Comparison of ENCODE assay signal across 8 cellular contexts in genomic region chr1:9539165-9539828, GRCh38. TPM values are rescaled to one million over a fixed set of nuclear protein-coding genes. Genes with fewer than 3 reads are reported as not detected.
DNase-seq lines count a peak whose midpoint lies in the region; ATAC-seq and TF ChIP-seq lines count a peak whose summit lies in the region.

TSS of gene SLC25A33 (plus strand) at chr1:9539465. CDS start at chr1:9539692, 227 bp downstream.

- H3K27ac Mint-ChIP-seq in activated naive CD8-positive, alpha-beta T cell treated with anti-CD3 and anti-CD28 coated beads for 36 hours: peak within 1 kb of the TSS; percentile 83

- H3K27ac ChIP-seq in ovary: peak within 1 kb of the TSS; percentile 82 to 83
- peak within 1 kb of the TSS; percentile 82 to 91 (median 88) for H3K27ac ChIP-seq in thyroid gland

- H3K4me3 Mint-ChIP-seq in activated naive CD8-positive, alpha-beta T cell treated with anti-CD3 and anti-CD28 coated beads for 36 hours: peak within 1 kb of the TSS; percentile 93

- intact Hi-C loops in Right ventricle myocardium inferior (cut with DNase I): loop anchor here (5.0 kb wide), 1 partner anchor 33 kb away; no protein-coding TSS in a partner anchor
- intact Hi-C loops in ovary (cut with DNase I): no loop called here
- intact Hi-C loops in thyroid gland (cut with DNase I): no loop called here

- H3K36me3 Mint-ChIP-seq in activated naive CD8-positive, alpha-beta T cell treated with anti-CD3 and anti-CD28 coated beads for 36 hours: peaks cover 15% of the 10 kb centered on the region

- H3K9me3 Mint-ChIP-seq in activated naive CD8-positive, alpha-beta T cell treated with anti-CD3 and anti-CD28 coated beads for 36 hours: no peaks in the 10 kb centered on the region

- H3K4me1 ChIP-seq in ovary (ENCODE audit: insufficient read depth) (peaks cover 2% of the 10 kb centered on the region), thyroid gland (peaks cover 18 to 33% of the 10 kb centered on the region in 2 donors)

- peak in 2 of 3 donors; percentile 42 to 55 for TF ChIP-seq CTCF in ovary (IDR thresholded peaks at IDR 0.05)
- TF ChIP-seq CTCF in thyroid gland (IDR thresholded peaks at IDR 0.05): peak in 2 of 6 experiments; percentile 26

- no peaks in the 10 kb centered on the region for H3K27me3 ChIP-seq in ovary
- H3K27me3 ChIP-seq in thyroid gland: no peaks in the 10 kb centered on the region

- H3K9me3 ChIP-seq in ovary (no peaks in the 10 kb centered on the region), thyroid gland (no peaks in the 10 kb centered on the region)

- H3K36me3 ChIP-seq in ovary (no peaks in the 10 kb centered on the region), thyroid gland (no peaks in the 10 kb centered on the region)

- WGBS in ovary, 3 donors: 1 to 2% (median 1%) methylated on average over 43 to 84 of the region's 92 CpGs
- 0 to 5% methylated on average over 17 to 25 of the region's 92 CpGs for WGBS in thyroid gland, 2 donors

- peak within 1 kb of the TSS; percentile 68 for H3K4me3 ChIP-seq in ovary
- peak within 1 kb of the TSS; percentile 63 to 94 (median 85) for H3K4me3 ChIP-seq in thyroid gland (replicated peaks in 1 of 3)

- ATAC-seq in HG02642 (IDR thresholded peaks at IDR 0.05; ENCODE audit: poor library complexity, unreplicated experiment) (peak; percentile 90), Right ventricle myocardium inferior (peak; percentile 99)

- DNase-seq in NCI-H1105 (lab: John Stamatoyannopoulos, UW) (peak; percentile 98), SKM-1 treated with dmso at 0.1 percent for 144 hours (lab: John Stamatoyannopoulos, UW; ENCODE audit: unreplicated experiment) (peak; percentile 89), Right ventricle myocardium inferior (ENCODE audit: missing footprints) (peak; percentile 98), ovary (peak; percentile 98 to 100 (median 99)), thyroid gland (peak; percentile 96 to 99)
- peak; percentile 98 for DNase-seq in activated naive CD8-positive, alpha-beta T cell treated with anti-CD3 and anti-CD28 coated beads for 36 hours

- peak; percentile 90 for TF ChIP-seq POLR2A in GM10847 (IDR thresholded peaks at IDR 0.05; ENCODE audit: extremely low read depth, insufficient read length)
- peak; percentile 97 for TF ChIP-seq POLR2A in ovary (IDR thresholded peaks at IDR 0.05)
- TF ChIP-seq POLR2A in thyroid gland (IDR thresholded peaks at IDR 0.05): peak; percentile 97 to 99

- no peaks in the 10 kb centered on the region for H3K27me3 Mint-ChIP-seq in activated naive CD8-positive, alpha-beta T cell treated with anti-CD3 and anti-CD28 coated beads for 36 hours

- TF ChIP-seq EP300 in ovary (IDR thresholded peaks at IDR 0.05): peak; percentile 18

- H3K4me1 Mint-ChIP-seq in activated naive CD8-positive, alpha-beta T cell treated with anti-CD3 and anti-CD28 coated beads for 36 hours: peaks cover 29% of the 10 kb centered on the region

RNA-seq across cellular contexts. Expression of gene SLC25A33, which starts in this region (rescaled TPM):
- 10 to 100 TPM; 11.1 to 13.2 TPM for total RNA-seq in activated naive CD8-positive, alpha-beta T cell treated with anti-CD3 and anti-CD28 coated beads for 36 hours
- total RNA-seq in Right ventricle myocardium inferior (5.7 TPM), ovary (1 to 10 TPM; 1.3 to 5.9 (median 4.2) TPM), thyroid gland (10 to 100 TPM; 10.6 to 16.6 (median 14.7) TPM)
- polyA plus RNA-seq in ovary: 1 to 10 TPM; 2.2 to 3.9 TPM

Comparison
In these comparisons a context has a peak if more than half of its experiments do, and no peak if none do; other contexts are left out.
1. Peak in every context shown above with its lines: DNase-seq, ATAC-seq, H3K4me3 ChIP-seq and H3K27ac ChIP-seq.